In genomic region chr12:4604684-4605193, GRCh38 we compare ENCODE assay signal across 1 cellular context.
TF ChIP-seq lines count a peak whose summit lies in the region.

No MANE protein-coding gene starts in this region.

TF ChIP-seq in GM12878, 131 proteins besides CTCF, POLR2A, EP300 and RAD21 (continued from another document):
- TF ChIP-seq RELA (IDR thresholded peaks at IDR 0.05; ENCODE audit: borderline replicate concordance, partially characterized antibody): peak; percentile 83
- TF ChIP-seq E2F8 (IDR thresholded peaks at IDR 0.05; ENCODE audit: low read depth, partially characterized antibody): no peak
- TF ChIP-seq SREBF1 (IDR thresholded peaks at IDR 0.05; ENCODE audit: low read length): no peak
- TF ChIP-seq ZNF274 (IDR thresholded peaks at IDR 0.05; ENCODE audit: insufficient read depth, insufficient read length): no peak
- TF ChIP-seq SMAD5 (IDR thresholded peaks at IDR 0.05; ENCODE audit: low read depth): no peak
- no peak for TF ChIP-seq KAT2A (conservative IDR thresholded peaks at IDR 0.05; ENCODE audit: control insufficient read depth, low read depth, low read length)
- peak in 1 of 2 experiments; percentile 47; a peak in 2 of 4 replicates for TF ChIP-seq BHLHE40 (IDR thresholded peaks at IDR 0.05; ENCODE audit: borderline replicate concordance in 1 of 2, low read depth in 2 of 2, low read length in 1 of 2)
- no peak for TF ChIP-seq HDAC6 (IDR thresholded peaks at IDR 0.05; ENCODE audit: unreplicated experiment)
- no peak for TF ChIP-seq EZH2 (IDR thresholded peaks at IDR 0.05; ENCODE audit: borderline replicate concordance, control insufficient read depth, low read depth, low read length)
- TF ChIP-seq, protein P1, sequence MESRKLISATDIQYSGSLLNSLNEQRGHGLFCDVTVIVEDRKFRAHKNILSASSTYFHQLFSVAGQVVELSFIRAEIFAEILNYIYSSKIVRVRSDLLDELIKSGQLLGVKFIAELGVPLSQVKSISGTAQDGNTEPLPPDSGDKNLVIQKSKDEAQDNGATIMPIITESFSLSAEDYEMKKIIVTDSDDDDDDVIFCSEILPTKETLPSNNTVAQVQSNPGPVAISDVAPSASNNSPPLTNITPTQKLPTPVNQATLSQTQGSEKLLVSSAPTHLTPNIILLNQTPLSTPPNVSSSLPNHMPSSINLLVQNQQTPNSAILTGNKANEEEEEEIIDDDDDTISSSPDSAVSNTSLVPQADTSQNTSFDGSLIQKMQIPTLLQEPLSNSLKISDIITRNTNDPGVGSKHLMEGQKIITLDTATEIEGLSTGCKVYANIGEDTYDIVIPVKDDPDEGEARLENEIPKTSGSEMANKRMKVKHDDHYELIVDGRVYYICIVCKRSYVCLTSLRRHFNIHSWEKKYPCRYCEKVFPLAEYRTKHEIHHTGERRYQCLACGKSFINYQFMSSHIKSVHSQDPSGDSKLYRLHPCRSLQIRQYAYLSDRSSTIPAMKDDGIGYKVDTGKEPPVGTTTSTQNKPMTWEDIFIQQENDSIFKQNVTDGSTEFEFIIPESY (IDR thresholded peaks at IDR 0.05): no peak
- TF ChIP-seq EED (IDR thresholded peaks at IDR 0.05; ENCODE audit: low read depth): no peak
- peak; percentile 89 for TF ChIP-seq SMARCA5 (IDR thresholded peaks at IDR 0.05)
- TF ChIP-seq, protein P2, sequence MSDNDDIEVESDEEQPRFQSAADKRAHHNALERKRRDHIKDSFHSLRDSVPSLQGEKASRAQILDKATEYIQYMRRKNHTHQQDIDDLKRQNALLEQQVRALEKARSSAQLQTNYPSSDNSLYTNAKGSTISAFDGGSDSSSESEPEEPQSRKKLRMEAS (IDR thresholded peaks at IDR 0.05; ENCODE audit: low read depth, low read length): peak; percentile 48; the same call in 1 of the 2 replicates
- TF ChIP-seq ZNF24 (IDR thresholded peaks at IDR 0.05): no peak
- 0 out of 2 replicates have a peak, but pooled peaks have one; percentile 66 for TF ChIP-seq LARP7 (IDR thresholded peaks at IDR 0.05)
- TF ChIP-seq SREBF2 (IDR thresholded peaks at IDR 0.05; ENCODE audit: low read length): no peak
- no peak for TF ChIP-seq MYB (IDR thresholded peaks at IDR 0.05; ENCODE audit: borderline replicate concordance, low read depth, low read length)
TF ChIP-seq in GM12878: peak in this region for 46.
